21 cellular contexts compared by ENCODE assay signal in the genomic region with DNA sequence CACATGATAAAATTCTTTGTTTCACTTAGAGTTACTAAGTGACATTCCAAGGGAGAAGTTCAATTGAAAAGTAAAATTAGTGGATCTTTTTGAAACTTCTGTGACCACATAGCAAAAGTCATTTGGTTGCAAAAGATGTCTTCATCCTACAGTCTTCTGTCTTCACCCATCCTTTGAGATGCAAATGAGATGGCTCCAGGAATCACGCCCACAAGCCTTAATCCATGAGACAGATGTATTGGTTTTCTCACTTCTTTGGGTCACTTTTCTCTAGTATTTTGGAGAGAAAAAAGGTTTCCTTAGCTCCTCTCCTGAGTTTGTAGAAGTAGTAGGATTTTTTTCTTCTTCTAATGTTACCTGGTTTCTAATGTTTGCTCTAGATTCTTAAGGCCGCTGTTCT.
"Had no signal": no experiment of that assay in that cellular context is flagged by ENCODE, and none has a peak within 500 bp of the region (broad histone marks: within the 10 kb centered on the region; RNA-seq: fewer than 3 reads in every experiment).

No MANE protein-coding gene starts in this region.

- H3K4me3 ChIP-seq: colonic mucosa, heart left ventricle, spleen, stomach, thoracic aorta, transverse colon had no signal

- DNase-seq: colonic mucosa; dermis blood vessel endothelial cell; erythroblast; foreskin melanocyte; heart left ventricle; hippocampal formation; kidney glomerular epithelial cell; naive thymus-derived CD4-positive, alpha-beta T cell; nephron progenitor cell; spleen; stimulated activated CD4-positive, alpha-beta T cell treated with anti-CD3 and anti-CD28 coated beads, Interleukin-15, amount 100 ng/mL, for 24 hours; stimulated activated CD4-positive, alpha-beta T cell treated with anti-CD3 and anti-CD28 coated beads, Interleukin-1b, Interleukin-23, amount 100 ng/mL, for 48 hours; stimulated activated CD4-positive, alpha-beta T cell treated with anti-CD3 and anti-CD28 coated beads, Interleukin-4, amount 100 ng/mL, for 24 hours; stimulated activated naive B cell treated with anti-CD40 and anti-IgM and Interleukin-4, amounts not matched to agents 10 μg/mL and 1 μg/mL and 100 μg/mL, for 72 hours; stomach; substantia nigra; transverse colon had no signal

- H3K9me3 ChIP-seq: colonic mucosa, heart left ventricle, neutrophil, spleen, stomach, thoracic aorta, transverse colon had no signal

- H3K36me3 ChIP-seq: colonic mucosa, heart left ventricle, neutrophil, spleen, stomach, thoracic aorta, transverse colon had no signal

- H3K27ac ChIP-seq: colonic mucosa, heart left ventricle, neutrophil, spleen, stomach, thoracic aorta, transverse colon had no signal

- FAIRE-seq: endothelial cell of umbilical vein, islet of Langerhans had no signal

- H3K27me3 ChIP-seq: colonic mucosa, heart left ventricle, neutrophil, spleen, stomach, transverse colon had no signal

- H3K4me1 ChIP-seq: colonic mucosa, heart left ventricle, spleen, stomach, transverse colon had no signal
